9 cellular contexts compared by ENCODE assay signal in genomic region chr16:85888405-85889331, GRCh38. TPM values are rescaled to one million over a fixed set of nuclear protein-coding genes. Genes with fewer than 3 reads are reported as not detected.
DNase-seq lines count a peak whose midpoint lies in the region; ATAC-seq, FAIRE-seq and TF ChIP-seq lines count a peak whose summit lies in the region.
"Had no signal": no experiment of that assay in that cellular context is flagged by ENCODE, and none has a peak within 500 bp of the region (broad histone marks: within the 10 kb centered on the region; RNA-seq: fewer than 3 reads in every experiment).

No MANE protein-coding gene starts in this region.

- H3K4me1 ChIP-seq in MM.1S (ENCODE audit: low read length) (0 out of 2 replicates have a peak, but pooled peaks cover 5% of the 10 kb centered on the region), GM12878 (ENCODE audit: control insufficient read depth, insufficient read depth, low read length) (peaks cover 16% of the 10 kb centered on the region), aorta (ENCODE audit: control insufficient read depth in 1 of 2, insufficient read depth in 2 of 2, low read length in 2 of 2) (no peaks in the 10 kb centered on the region)

- no peak overlapping the region for H2AFZ ChIP-seq in MM.1S (ENCODE audit: low read length)
- peak overlapping the region; percentile 31 for H2AFZ ChIP-seq in GM12878 (ENCODE audit: control insufficient read depth, low read depth, low read length)

- peak; percentile 49 for DNase-seq in activated CD4-positive, alpha-beta T cell treated with anti-CD3 and anti-CD28 coated beads for 48 hours
- DNase-seq in activated CD4-positive, alpha-beta T cell treated with anti-CD3 and anti-CD28 coated beads for 1 hour = no peak
- DNase-seq in H54 (ENCODE audit: insufficient read length, low spot score) = peak; percentile 72
- peak; percentile 41 for DNase-seq in MM.1S
- peak; percentile 89 for DNase-seq in GM12878 (ENCODE audit: low read depth, low spot score)
- DNase-seq in stimulated activated naive B cell treated with anti-CD40 and anti-IgM and Interleukin-4, amounts not matched to agents 10 μg/mL and 1 μg/mL and 100 μg/mL, for 72 hours = peak; percentile 52
- DNase-seq in aorta = no peak
- no peak for DNase-seq in SHP77 treated with DMSO at 0.1 percent for 48 hours (lab: John Stamatoyannopoulos, UW)
- DNase-seq: DND-41 had no signal

- H3K27me3 ChIP-seq in MM.1S (replicated peaks; ENCODE audit: insufficient read depth, low read length) = peaks cover 54% of the 10 kb centered on the region
- H3K27me3 ChIP-seq in GM12878 (replicated peaks in 1 of 2; ENCODE audit: control insufficient read depth in 2 of 2, insufficient read depth in 2 of 2, low read length in 1 of 2) = no peaks in the 10 kb centered on the region; a peak in 1 of 4 replicates
- H3K27me3 ChIP-seq in aorta (ENCODE audit: control insufficient read depth in 1 of 2, insufficient read depth in 2 of 2, low read length in 1 of 2) = peaks cover 0 to 2% of the 10 kb centered on the region in 2 donors

- no peaks in the 10 kb centered on the region for H4K20me1 ChIP-seq in MM.1S (ENCODE audit: insufficient read depth, low read length)
- no peaks in the 10 kb centered on the region for H4K20me1 ChIP-seq in GM12878 (ENCODE audit: control insufficient read depth, insufficient read depth)

- H3K79me2 ChIP-seq in MM.1S (ENCODE audit: low read length) (no peaks in the 10 kb centered on the region), GM12878 (ENCODE audit: control insufficient read depth, insufficient read depth, low read length) (no peaks in the 10 kb centered on the region)

- H3K27me3 Mint-ChIP-seq in stimulated activated naive B cell treated with anti-CD40 and anti-IgM and Interleukin-4, amounts not matched to agents 10 μg/mL and 1 μg/mL and 100 μg/mL, for 72 hours = no peaks in the 10 kb centered on the region

- TF ChIP-seq POLR2A in H54 (IDR thresholded peaks at IDR 0.05; ENCODE audit: low read depth, low read length) (no peak), GM12878 (IDR thresholded peaks at IDR 0.05; ENCODE audit: low read depth, low read length) (no peak)

- H3K4me3 Mint-ChIP-seq in stimulated activated naive B cell treated with anti-CD40 and anti-IgM and Interleukin-4, amounts not matched to agents 10 μg/mL and 1 μg/mL and 100 μg/mL, for 72 hours = peak overlapping the region; percentile 46 to 60

- H3K36me3 ChIP-seq in MM.1S (replicated peaks; ENCODE audit: insufficient read depth, low read length) (no peaks in the 10 kb centered on the region), GM12878 (ENCODE audit: control insufficient read depth in 2 of 2, insufficient read depth in 2 of 2, low read length in 1 of 2) (no peaks in the 10 kb centered on the region), aorta (ENCODE audit: control insufficient read depth in 1 of 2, insufficient read depth in 2 of 2, low read length in 1 of 2) (no peaks in the 10 kb centered on the region)

- H3K9ac ChIP-seq in MM.1S (ENCODE audit: low read length) = no peak overlapping the region
- H3K9ac ChIP-seq in GM12878 (ENCODE audit: control insufficient read depth, insufficient read depth, low read length) = 0 out of 2 replicates have a peak overlapping the region, but pooled peaks have one; percentile 38

- CTCF ChIA-PET in GM12878 (lab: Yijun Ruan, JAX) = interaction anchor here (0.7 to 2.3 kb wide), 2 partner anchors 9 to 67 kb away, joined by 4 to 5 read pairs; no protein-coding TSS in a partner anchor

- POLR2A ChIA-PET in GM12878 (lab: Charles Lee) = interaction anchor here (0.9 to 1.0 kb wide), 3 partner anchors 11 to 93 kb away, joined by 3 to 5 read pairs (median 5); partner anchors contain the start of gene IRF8

- no TSS peak for BruUV-seq in GM12878 (replicated peaks; lab: Mats Ljungman, UMichigan)

- H3K4me2 ChIP-seq in MM.1S (ENCODE audit: low read depth, low read length) (peak overlapping the region; percentile 57; the same call in 1 of the 2 replicates), GM12878 (ENCODE audit: control insufficient read depth, insufficient read depth) (peak overlapping the region; percentile 48)

- no peaks in the 10 kb centered on the region for H3K36me3 Mint-ChIP-seq in stimulated activated naive B cell treated with anti-CD40 and anti-IgM and Interleukin-4, amounts not matched to agents 10 μg/mL and 1 μg/mL and 100 μg/mL, for 72 hours

- TF ChIP-seq RAD21 in GM12878 (IDR thresholded peaks at IDR 0.05; ENCODE audit: insufficient read depth, low read depth, low read length) = no peak

- H3K9me3 ChIP-seq in MM.1S (replicated peaks; ENCODE audit: insufficient read depth, low read length) (no peaks in the 10 kb centered on the region), GM12878 (replicated peaks; ENCODE audit: control insufficient read depth, insufficient read depth, low read length) (no peaks in the 10 kb centered on the region), aorta (ENCODE audit: control insufficient read depth, low read length) (no peaks in the 10 kb centered on the region)

- FAIRE-seq in H54 (lab: Jason Lieb, UNC) (peak; percentile 33), GM12878 (lab: Jason Lieb, UNC) (peak; percentile 99)

- peaks cover 50 to 77% of the 10 kb centered on the region in 2 donors for H3K4me1 Mint-ChIP-seq in stimulated activated naive B cell treated with anti-CD40 and anti-IgM and Interleukin-4, amounts not matched to agents 10 μg/mL and 1 μg/mL and 100 μg/mL, for 72 hours

- peak in 1 of 2 experiments; percentile 89; a peak in 2 of 4 replicates for TF ChIP-seq EP300 in GM12878 (IDR thresholded peaks at IDR 0.05; ENCODE audit: borderline replicate concordance in 1 of 2, control insufficient read depth in 1 of 2, low read depth in 2 of 2, low read length in 2 of 2)

- WGBS in GM12878 (ENCODE audit: insufficient coverage, insufficient replicate concordance, low lambda C conversion rate, missing lambda C conversion rate) = 2% methylated on average over 5 of the region's 5 CpGs
- WGBS in aorta, 2 donors = 34 to 43% methylated on average over 5 of the region's 5 CpGs

- intact Hi-C loops in GM12878 (cut with micrococcal nuclease; ENCODE audit: unreplicated experiment) (no loop called here), aorta (cut with DNase I) (no loop called here)

- H3K27ac Mint-ChIP-seq in stimulated activated naive B cell treated with anti-CD40 and anti-IgM and Interleukin-4, amounts not matched to agents 10 μg/mL and 1 μg/mL and 100 μg/mL, for 72 hours = peak overlapping the region; percentile 84

- peak; percentile 95 for ATAC-seq in GM12878
- peak; percentile 95 to 97 for ATAC-seq in stimulated activated naive B cell treated with anti-CD40 and anti-IgM and Interleukin-4, amounts not matched to agents 10 μg/mL and 1 μg/mL and 100 μg/mL, for 72 hours (replicated peaks)
- no peak for ATAC-seq in aorta (ENCODE audit: low FRiP score)

- H3K9me3 Mint-ChIP-seq in stimulated activated naive B cell treated with anti-CD40 and anti-IgM and Interleukin-4, amounts not matched to agents 10 μg/mL and 1 μg/mL and 100 μg/mL, for 72 hours = no peaks in the 10 kb centered on the region

- in situ Hi-C loops in GM12878 (cut with MboI) = no loop called here

- TF ChIP-seq CTCF in MM.1S (IDR thresholded peaks at IDR 0.05; ENCODE audit: low read length) (no peak), GM12878 (IDR thresholded peaks at IDR 0.05 in 2 of 3, conservative IDR thresholded peaks at IDR 0.05 in 1 of 3; ENCODE audit: control insufficient read depth in 2 of 3, extremely low read depth in 1 of 3, insufficient read depth in 1 of 3, low read depth in 3 of 3, low read length in 3 of 3) (no peak)

- SMC1A ChIA-PET in GM12878 (lab: Charles Lee; ENCODE audit: uncharacterized antibody, unreplicated experiment) = interaction anchor here (1.1 to 1.5 kb wide), 3 partner anchors 21 to 98 kb away, joined by 3 read pairs; no protein-coding TSS in a partner anchor

- H3K4me3 ChIP-seq in MM.1S (ENCODE audit: low read length) = no peak overlapping the region
- peak overlapping the region; percentile 44; the same call in 1 of the 2 replicates for H3K4me3 ChIP-seq in GM12878
- H3K4me3 ChIP-seq in aorta (ENCODE audit: low read length in 2 of 2) = no peak overlapping the region

- RAD21 ChIA-PET in GM12878 (lab: Charles Lee; ENCODE audit: unreplicated experiment) = interaction anchor here (0.5 to 1.4 kb wide), 3 partner anchors 10 to 845 kb away, joined by 3 read pairs; partner anchors contain the start of gene IRF8

- H3K9me2 ChIP-seq in MM.1S (replicated peaks; ENCODE audit: insufficient read depth, low read length) = no peaks in the 10 kb centered on the region

- H3F3A ChIP-seq in MM.1S (ENCODE audit: insufficient read depth, low read length) = no peaks in the 10 kb centered on the region

- no peak overlapping the region for H3K27ac ChIP-seq in MM.1S (ENCODE audit: low read length)
- H3K27ac ChIP-seq in GM12878 (ENCODE audit: control insufficient read depth, insufficient read depth) = peak overlapping the region; percentile 21
- no peak overlapping the region for H3K27ac ChIP-seq in aorta (ENCODE audit: low read depth in 1 of 2, low read length in 2 of 2)

TF ChIP-seq in GM12878, 131 proteins besides CTCF, POLR2A, EP300 and RAD21 (continues in another document):
- TF ChIP-seq, protein P1, sequence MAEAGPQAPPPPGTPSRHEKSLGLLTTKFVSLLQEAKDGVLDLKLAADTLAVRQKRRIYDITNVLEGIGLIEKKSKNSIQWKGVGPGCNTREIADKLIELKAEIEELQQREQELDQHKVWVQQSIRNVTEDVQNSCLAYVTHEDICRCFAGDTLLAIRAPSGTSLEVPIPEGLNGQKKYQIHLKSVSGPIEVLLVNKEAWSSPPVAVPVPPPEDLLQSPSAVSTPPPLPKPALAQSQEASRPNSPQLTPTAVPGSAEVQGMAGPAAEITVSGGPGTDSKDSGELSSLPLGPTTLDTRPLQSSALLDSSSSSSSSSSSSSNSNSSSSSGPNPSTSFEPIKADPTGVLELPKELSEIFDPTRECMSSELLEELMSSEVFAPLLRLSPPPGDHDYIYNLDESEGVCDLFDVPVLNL (IDR thresholded peaks at IDR 0.05; ENCODE audit: low read depth, low read length) = no peak

RNA-seq across cellular contexts. Expression of gene IRF8, which starts 10.3 kb away (rescaled TPM):
- 220 and 236 TPM in 2 replicates for total RNA-seq in GM12878 (2013; cell fraction: nucleolus; rRNA removed)
- total RNA-seq in GM12878 (2014; rRNA removed) (229 and 237 TPM in 2 replicates), GM12878 (2014; rRNA removed; fragmentation: Illumina TruSeq; extraction: Trizol) (164 and 167 TPM in 2 replicates), GM12878 (2021) (181 and 191 TPM in 2 replicates), aorta (10 to 100 TPM; 12.5 to 25.2 TPM)
- polyA plus RNA-seq in GM12878 (2011; ENCODE audit: low read depth) = 62.7 TPM
- polyA plus RNA-seq in GM12878 (2011; rRNA removed) (220 and 328 TPM in 2 replicates), GM12878 (2014; fragmentation: Illumina TruSeq; extraction: Trizol) (181 and 269 TPM in 2 replicates), GM12878 (2014; fragmentation: Nextera tagmentation; extraction: Ambion mirVana) (10 to 100 TPM; 17.1 to 34.5 TPM), GM12878 (2014; rRNA removed) (179 and 194 TPM in 2 replicates), GM12878 (2016; fragmentation: Nextera tagmentation; extraction: Ambion mirVana) (100 to 1,000 TPM; 104 to 121 TPM), aorta (10 to 100 TPM in 1 of 2 donors, 1 to 10 TPM in 1; 3.7 to 13.3 TPM)
- polyA plus RNA-seq in GM12878 (2011; cell fraction: cytosol; rRNA removed) = 175 and 263 TPM in 2 replicates
- 312 and 314 TPM in 2 replicates for polyA plus RNA-seq in GM12878 (2011; cell fraction: nucleus; rRNA removed)
- polyA plus RNA-seq in GM12878 (2012) = 116 and 131 TPM in 2 replicates
- polyA minus RNA-seq in GM12878 (2011; rRNA and poly(A)+ RNA removed) = 201 and 208 TPM in 2 replicates
- 109 and 123 TPM in 2 replicates for polyA minus RNA-seq in GM12878 (2011; cell fraction: cytosol; rRNA and poly(A)+ RNA removed)
- polyA minus RNA-seq in GM12878 (2011; cell fraction: nucleus; rRNA and poly(A)+ RNA removed) = 155 and 194 TPM in 2 replicates

Comparison
In these comparisons a context has a peak if more than half of its experiments do, and no peak if none do; other contexts are left out.
1. DNase-seq: peak in activated CD4-positive, alpha-beta T cell treated with anti-CD3 and anti-CD28 coated beads for 48 hours (single experiment), H54 (single experiment), MM.1S (single experiment), GM12878 (single experiment) and stimulated activated naive B cell treated with anti-CD40 and anti-IgM and Interleukin-4, amounts not matched to agents 10 μg/mL and 1 μg/mL and 100 μg/mL, for 72 hours (single experiment); none in activated CD4-positive, alpha-beta T cell treated with anti-CD3 and anti-CD28 coated beads for 1 hour (single experiment), aorta (0 of 2) and SHP77 treated with DMSO at 0.1 percent for 48 hours (single experiment).
2. RNA of gene IRF8, which starts 10.3 kb away (total RNA-seq): 164 to 237 TPM in GM12878; 12.5 to 25.2 TPM in aorta; every median in the first group is over 4 times any median in the second.